ENCODE assay signal across 15 cellular contexts in the genomic region with DNA sequence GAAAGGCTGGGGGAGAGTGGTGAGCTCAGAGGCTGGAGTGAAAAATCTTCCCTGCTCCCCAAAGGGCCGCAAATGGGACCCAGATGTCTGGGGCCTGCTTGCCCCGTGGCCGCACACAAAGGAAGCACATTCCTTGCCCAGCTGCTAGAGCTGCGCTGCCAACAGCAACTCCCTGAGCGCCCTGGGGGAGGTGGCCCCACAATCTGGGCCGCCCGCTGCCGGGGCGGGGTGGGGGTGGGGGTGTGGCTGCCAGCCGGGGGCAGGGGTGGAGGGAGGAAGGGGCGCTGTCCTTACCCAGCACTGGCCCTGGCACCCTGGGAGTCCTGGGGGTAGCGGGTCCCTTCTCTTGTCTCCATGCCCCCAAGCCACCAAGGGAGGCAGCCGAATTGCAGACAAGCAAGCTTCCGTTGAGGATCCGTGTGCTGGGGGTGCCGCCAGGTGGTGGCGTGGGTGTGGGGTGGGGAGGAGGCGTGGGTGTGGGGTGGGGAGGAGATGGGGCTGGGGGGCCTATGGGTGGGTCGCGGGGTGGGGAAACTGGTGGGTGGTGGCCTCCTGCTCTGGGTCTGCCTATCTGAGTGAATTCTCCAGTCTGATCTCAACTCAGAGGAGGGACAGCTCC. TPM values are rescaled to one million over a fixed set of nuclear protein-coding genes. Genes with fewer than 3 reads are reported as not detected.
A peak's percentile ranks its signal among the peaks of the same experiment; 100 is the strongest.
DNase-seq lines count a peak whose midpoint lies in the region; ATAC-seq and TF ChIP-seq lines count a peak whose summit lies in the region.
"Had no signal": no experiment of that assay in that cellular context is flagged by ENCODE, and none has a peak within 500 bp of the region (broad histone marks: within the 10 kb centered on the region; RNA-seq: fewer than 3 reads in every experiment).

No MANE protein-coding gene starts in this region.

- H3K4me3 ChIP-seq in RWPE2 (ENCODE audit: severe bottlenecking) (no peak overlapping the region), heart right ventricle (no peak overlapping the region), upper lobe of left lung (no peak overlapping the region)
- H3K4me3 ChIP-seq: gastrocnemius medialis, SK-N-MC had no signal

- TF ChIP-seq EP300 in upper lobe of left lung (IDR thresholded peaks at IDR 0.05): no peak

- WGBS in heart right ventricle, 2 donors: 62 to 69% methylated on average over 19 to 20 of the region's 20 CpGs
- WGBS in upper lobe of left lung, 2 donors: 61 to 70% methylated on average over 2 to 10 of the region's 20 CpGs

- ATAC-seq in RWPE2 (ENCODE audit: low read depth) (peak; percentile 30; the same call in 1 of the 3 replicates), heart right ventricle (peak in 5 of 8 donors; percentile 25 to 73 (median 31)), upper lobe of left lung (ENCODE audit: low FRiP score in 2 of 2) (peak in 1 of 2 donors; percentile 55), HG02973 (IDR thresholded peaks at IDR 0.05; ENCODE audit: unreplicated experiment) (no peak)
- ATAC-seq: WTC11 had no signal

- H3K9me3 ChIP-seq in RWPE2 (ENCODE audit: severe bottlenecking) (peaks cover 4% of the 10 kb centered on the region), heart right ventricle (no peaks in the 10 kb centered on the region), upper lobe of left lung (no peaks in the 10 kb centered on the region)
- H3K9me3 ChIP-seq: gastrocnemius medialis had no signal

- no peak overlapping the region for H3K27ac ChIP-seq in RWPE2 (ENCODE audit: poor library complexity, severe bottlenecking)
- peak overlapping the region in 1 of 10 donors; percentile 13 for H3K27ac ChIP-seq in heart right ventricle
- H3K27ac ChIP-seq in upper lobe of left lung: peak overlapping the region in 3 of 4 donors; percentile 26 to 49 (median 30)
- H3K27ac ChIP-seq: gastrocnemius medialis, SK-N-MC had no signal

- no peak for TF ChIP-seq POLR2A in upper lobe of left lung (IDR thresholded peaks at IDR 0.05)

- H3K4me1 ChIP-seq in RWPE2 (ENCODE audit: insufficient read depth, poor library complexity, severe bottlenecking) (peaks cover 9% of the 10 kb centered on the region), heart right ventricle (peaks cover under 1 to 54% (median 27%) of the 10 kb centered on the region in 9 donors), upper lobe of left lung (peaks cover 1 to 16% (median 13%) of the 10 kb centered on the region in 4 donors)

- H3K36me3 ChIP-seq in RWPE2 (ENCODE audit: low read depth) (no peaks in the 10 kb centered on the region), heart right ventricle (peaks cover 0 to 6% (median 0%) of the 10 kb centered on the region in 9 donors), upper lobe of left lung (no peaks in the 10 kb centered on the region)
- H3K36me3 ChIP-seq: gastrocnemius medialis had no signal

- H3K27me3 ChIP-seq in RWPE2 (ENCODE audit: insufficient read depth, poor library complexity, severe bottlenecking) (no peaks in the 10 kb centered on the region), heart right ventricle (no peaks in the 10 kb centered on the region), upper lobe of left lung (no peaks in the 10 kb centered on the region)
- H3K27me3 ChIP-seq: gastrocnemius medialis had no signal

- intact Hi-C loops in heart right ventricle (cut with DNase I): no loop called here

- DNase-seq in EL (peak; percentile 76), RWPE2 (ENCODE audit: low spot score) (no peak), heart right ventricle (peak in 1 of 2 donors; percentile 60), upper lobe of left lung (peak in 1 of 2 donors; percentile 66), OCI-M1 (lab: John Stamatoyannopoulos, UW) (no peak)
- no peak for DNase-seq in activated CD8-positive, alpha-beta memory T cell treated with anti-CD3 and anti-CD28 coated beads, Interleukin-2, amount 50 U/mL, for 48 hours
- DNase-seq: cortex of kidney, DMS79, gastrocnemius medialis, kidney, NCI-H2107 had no signal

- no peak for TF ChIP-seq CTCF in RWPE2 (IDR thresholded peaks at IDR 0.05; ENCODE audit: poor library complexity, severe bottlenecking)
- TF ChIP-seq CTCF in heart right ventricle (IDR thresholded peaks at IDR 0.05): no peak
- TF ChIP-seq CTCF in upper lobe of left lung (IDR thresholded peaks at IDR 0.05): no peak

RNA-seq across cellular contexts. Expression of gene PABPN1L, which starts 48.4 kb away (rescaled TPM):
- total RNA-seq in heart right ventricle: under 1 TPM in 1 of 10 donors, not detected in 9; 0.21 TPM
- not detected for polyA plus RNA-seq in heart right ventricle
- total RNA-seq in upper lobe of left lung: under 1 TPM in 1 of 6 donors, not detected in 5; 0.20 TPM
- total RNA-seq: gastrocnemius medialis, kidney, M059J, WTC11 had no signal

RNA-seq across cellular contexts. Expression of gene TRAPPC2L, which starts 57.9 kb away (rescaled TPM):
- total RNA-seq in heart right ventricle (10 to 100 TPM; 44.5 to 58.0 (median 50.9) TPM), upper lobe of left lung (10 to 100 TPM; 10.9 to 62.5 (median 32.4) TPM)
- polyA plus RNA-seq in heart right ventricle: 10 to 100 TPM; 37.5 to 63.3 TPM

RNA-seq across cellular contexts. Expression of gene GALNS, which starts 58.1 kb away (rescaled TPM):
- total RNA-seq in heart right ventricle: 10 to 100 TPM; 11.5 to 18.7 (median 13.8) TPM
- 10 to 100 TPM; 13.3 to 17.6 TPM for polyA plus RNA-seq in heart right ventricle
- total RNA-seq in upper lobe of left lung: 100 to 1,000 TPM in 1 of 6 donors, 10 to 100 TPM in 5; 24.8 to 140 (median 45.6) TPM
